11 cellular contexts compared by ENCODE assay signal in genomic region chr13:24269803-24270202, GRCh38. TPM values are rescaled to one million over a fixed set of nuclear protein-coding genes. Genes with fewer than 3 reads are reported as not detected.
DNase-seq lines count a peak whose midpoint lies in the region; ATAC-seq and TF ChIP-seq lines count a peak whose summit lies in the region.
"Had no signal": no experiment of that assay in that cellular context is flagged by ENCODE, and none has a peak within 500 bp of the region (broad histone marks: within the 10 kb centered on the region; RNA-seq: fewer than 3 reads in every experiment).

No MANE protein-coding gene starts in this region.

- H3K9me3 Mint-ChIP-seq in CD8-positive, alpha-beta T cell: no peaks in the 10 kb centered on the region
- H3K9me3 Mint-ChIP-seq in osteocyte (ENCODE audit: unreplicated experiment): no peaks in the 10 kb centered on the region

- POLR2A ChIA-PET in CD8-positive, alpha-beta T cell (lab: Charles Lee): interaction anchor here (1.0 to 12.4 kb wide), 8 partner anchors 8 to 66 kb away, joined by 3 to 224 read pairs (median 5); no protein-coding TSS in a partner anchor

- peaks cover 23% of the 10 kb centered on the region for H3K36me3 Mint-ChIP-seq in CD8-positive, alpha-beta T cell
- no peaks in the 10 kb centered on the region for H3K36me3 Mint-ChIP-seq in osteocyte (ENCODE audit: unreplicated experiment)

- H3K4me3 Mint-ChIP-seq in CD8-positive, alpha-beta T cell: peak overlapping the region; percentile 85
- no peak overlapping the region for H3K4me3 Mint-ChIP-seq in osteocyte (ENCODE audit: unreplicated experiment)

- H3K27me3 ChIP-seq in CD8-positive, alpha-beta T cell (ENCODE audit: insufficient read depth, low read length): no peaks in the 10 kb centered on the region
- H3K27me3 ChIP-seq in Peyer's patch (no peaks in the 10 kb centered on the region), vagina (no peaks in the 10 kb centered on the region)

- no peak for ATAC-seq in CD8-positive, alpha-beta T cell
- ATAC-seq in GM19324 (IDR thresholded peaks at IDR 0.05; ENCODE audit: low FRiP score, unreplicated experiment): no peak

- TF ChIP-seq POLR2A in Peyer's patch (IDR thresholded peaks at IDR 0.05) (no peak), vagina (IDR thresholded peaks at IDR 0.05) (no peak)

- no peaks in the 10 kb centered on the region for H3K36me3 ChIP-seq in CD8-positive, alpha-beta T cell (ENCODE audit: insufficient read depth, low read length)
- H3K36me3 ChIP-seq in Peyer's patch (no peaks in the 10 kb centered on the region), vagina (no peaks in the 10 kb centered on the region)

- H3K4me1 ChIP-seq in CD8-positive, alpha-beta T cell (ENCODE audit: insufficient read depth, low read length): peaks cover 91% of the 10 kb centered on the region
- H3K4me1 ChIP-seq in Peyer's patch (peaks cover 6 to 41% (median 19%) of the 10 kb centered on the region in 4 donors), vagina (peaks cover 36% of the 10 kb centered on the region)

- H3K4me3 ChIP-seq in CD8-positive, alpha-beta T cell (ENCODE audit: low read depth, low read length): no peak overlapping the region
- H3K4me3 ChIP-seq in Peyer's patch: no peak overlapping the region
- H3K4me3 ChIP-seq in vagina: no peak overlapping the region
- H3K4me3 ChIP-seq: K562 had no signal

- peaks cover 96% of the 10 kb centered on the region for H3K4me1 Mint-ChIP-seq in CD8-positive, alpha-beta T cell (ENCODE audit: low read depth)
- peaks cover 36% of the 10 kb centered on the region for H3K4me1 Mint-ChIP-seq in osteocyte (ENCODE audit: unreplicated experiment)

- peak overlapping the region; percentile 99 for H3K27ac Mint-ChIP-seq in CD8-positive, alpha-beta T cell
- H3K27ac Mint-ChIP-seq in osteocyte (ENCODE audit: unreplicated experiment): peak overlapping the region; percentile 58

- no peak for TF ChIP-seq CTCF in CD8-positive, alpha-beta T cell (IDR thresholded peaks at IDR 0.05)
- TF ChIP-seq CTCF in Peyer's patch (IDR thresholded peaks at IDR 0.05) (no peak), osteocyte (IDR thresholded peaks at IDR 0.05) (no peak), vagina (IDR thresholded peaks at IDR 0.05) (no peak)

- no peaks in the 10 kb centered on the region for H3K27me3 Mint-ChIP-seq in CD8-positive, alpha-beta T cell (ENCODE audit: low read depth)
- H3K27me3 Mint-ChIP-seq in osteocyte (ENCODE audit: unreplicated experiment): no peaks in the 10 kb centered on the region

- CTCF ChIA-PET in CD8-positive, alpha-beta T cell (lab: Charles Lee): interaction anchor here (0.9 to 6.0 kb wide), 9 partner anchors 9 to 51 kb away, joined by 3 to 49 read pairs (median 8); no protein-coding TSS in a partner anchor

- no peaks in the 10 kb centered on the region for H3K9me3 ChIP-seq in CD8-positive, alpha-beta T cell (ENCODE audit: low read length)
- H3K9me3 ChIP-seq in Peyer's patch: no peaks in the 10 kb centered on the region
- no peaks in the 10 kb centered on the region for H3K9me3 ChIP-seq in vagina

- H3K27ac ChIP-seq in CD8-positive, alpha-beta T cell (ENCODE audit: low read depth, low read length): peak overlapping the region; percentile 81
- H3K27ac ChIP-seq in Peyer's patch: peak overlapping the region in 3 of 4 donors; percentile 81 to 94 (median 90)
- peak overlapping the region; percentile 90 for H3K27ac ChIP-seq in cingulate gyrus (ENCODE audit: low read depth, low read length)
- H3K27ac ChIP-seq in vagina: no peak overlapping the region

- DNase-seq in CD8-positive, alpha-beta T cell: no peak
- DNase-seq in Peyer's patch (no peak), osteocyte (ENCODE audit: extremely low spot score, unreplicated experiment) (no peak), NCI-H774 (lab: John Stamatoyannopoulos, UW) (no peak), vagina (ENCODE audit: extremely low spot score in 2 of 2) (no peak), NCI-H2227 treated with DMSO at 0.1 percent for 48 hours (lab: John Stamatoyannopoulos, UW) (no peak)
- DNase-seq: NCI-H345 had no signal

- intact Hi-C loops in CD8-positive, alpha-beta T cell (cut with DNase I, micrococcal nuclease): loop anchor here (2.0 to 10.0 kb wide), 8 partner anchors 41 to 1015 kb away; partner anchors contain the start of genes MTMR6 (in 1 of the 2), PARP4 (in 1 of the 2) and SPATA13 (in 1 of the 2)
- intact Hi-C loops in vagina (cut with DNase I): no loop called here

RNA-seq across cellular contexts. Expression of gene C1QTNF9, which starts 39.6 kb away (rescaled TPM):
- under 1 TPM in 1 of 2 experiments, not detected in 1; 0.17 TPM for total RNA-seq in CD8-positive, alpha-beta T cell
- total RNA-seq in Peyer's patch (under 1 TPM in 1 of 4 donors, not detected in 3; 0.40 TPM), osteocyte (not detected in 2 replicates), vagina (not detected)
- total RNA-seq: K562, pulmonary artery endothelial cell had no signal
